8 cellular contexts compared by ENCODE assay signal in genomic region chr6:29976588-29977424, GRCh38. TPM values are rescaled to one million over a fixed set of nuclear protein-coding genes. Genes with fewer than 3 reads are reported as not detected.
DNase-seq lines count a peak whose midpoint lies in the region; ATAC-seq and TF ChIP-seq lines count a peak whose summit lies in the region.

No MANE protein-coding gene starts in this region.

- POLR2A ChIA-PET in WTC11 (lab: Charles Lee), result no interaction called here

- peak overlapping the region; percentile 42 for H3K4me3 ChIP-seq in H7 (ENCODE audit: insufficient read depth, low read depth, low read length)
- H3K4me3 ChIP-seq in cardiac fibroblast (replicated peaks in 1 of 2; ENCODE audit: low read depth in 2 of 2, low read length in 2 of 2), result peak overlapping the region; percentile 49 to 56
- peak overlapping the region; percentile 51 for H3K4me3 ChIP-seq in skeletal muscle cell (ENCODE audit: low read depth, low read length)

- TF ChIP-seq CTCF in WTC11 (IDR thresholded peaks at IDR 0.05), result no peak
- TF ChIP-seq CTCF in cardiac fibroblast (IDR thresholded peaks at IDR 0.05; ENCODE audit: low read depth, low read length), result peak; percentile 48

- no peaks in the 10 kb centered on the region for H3K9me3 Mint-ChIP-seq in WTC11

- peak overlapping the region; percentile 79 for H3K4me3 Mint-ChIP-seq in WTC11

- DNase-seq in D341Med (ENCODE audit: low spot score), result peak; percentile 56
- DNase-seq in H7, result peak; percentile 78
- DNase-seq in NCI-H1694 treated with DMSO at 0.1 percent for 48 hours (lab: John Stamatoyannopoulos, UW), result peak; percentile 57
- DNase-seq in WTC11 (ENCODE audit: low spot score), result peak; percentile 62
- DNase-seq in cardiac fibroblast (ENCODE audit: low read depth in 2 of 2), result peak; percentile 70 to 74
- peak; percentile 56 for DNase-seq in iPS-NIHi11 (ENCODE audit: low spot score)
- DNase-seq in skeletal muscle cell (ENCODE audit: low read depth), result no peak

- peaks cover 83% of the 10 kb centered on the region for H3K27me3 Mint-ChIP-seq in WTC11 (ENCODE audit: low read depth)

- ATAC-seq in WTC11, result peak; percentile 61
- no peak for ATAC-seq in HG02840 (IDR thresholded peaks at IDR 0.05; ENCODE audit: low FRiP score, unreplicated experiment)

- H3K27ac Mint-ChIP-seq in WTC11, result no peak overlapping the region

- CTCF ChIA-PET in WTC11 (lab: Charles Lee), result interaction anchor here (0.9 to 2.0 kb wide), 3 partner anchors 12 to 128 kb away, joined by 3 to 10 read pairs (median 7); no protein-coding TSS in a partner anchor

- peaks cover 53% of the 10 kb centered on the region for H3K27me3 ChIP-seq in H7 (ENCODE audit: control insufficient read depth, insufficient read depth, low read length)

- H3K36me3 Mint-ChIP-seq in WTC11, result peaks cover 2% of the 10 kb centered on the region; the same call in 1 of the 2 replicates

- H3K36me3 ChIP-seq in H7 (replicated peaks; ENCODE audit: control insufficient read depth, insufficient read depth, low read length), result no peaks in the 10 kb centered on the region

- peaks cover 34% of the 10 kb centered on the region for H3K4me1 Mint-ChIP-seq in WTC11

TF ChIP-seq in WTC11, 78 proteins besides CTCF, POLR2A, EP300 and RAD21:
- TF ChIP-seq ZNF121 (CRISPR knock-in tag; IDR thresholded peaks at IDR 0.05) (peak; percentile 86; the same call in 1 of the 2 replicates), ATF2 (CRISPR knock-in tag; IDR thresholded peaks at IDR 0.05; ENCODE audit: borderline replicate concordance, low read depth) (no peak), GABPB1 (CRISPR knock-in tag; IDR thresholded peaks at IDR 0.05) (peak; percentile 31), PRDM15 (CRISPR knock-in tag; IDR thresholded peaks at IDR 0.05) (peak; percentile 56), MAX (CRISPR knock-in tag; IDR thresholded peaks at IDR 0.05) (peak; percentile 22; the same call in 1 of the 2 replicates)

RNA-seq across cellular contexts. Expression of gene HLA-A, which starts 34.5 kb away (rescaled TPM):
- total RNA-seq in H7 (2014; rRNA removed; shearing (Covaris generic)), result 55.5 and 73.8 TPM in 2 replicates
- total RNA-seq in WTC11 (2021), result 93.2 to 135 TPM (median 134 TPM) in 3 replicates
